Comparison of ENCODE assay signal across 17 cellular contexts in genomic region chr19:53660584-53660983, GRCh38. TPM values are rescaled to one million over a fixed set of nuclear protein-coding genes. Genes with fewer than 3 reads are reported as not detected.
"Had no signal": no experiment of that assay in that cellular context is flagged by ENCODE, and none has a peak within 500 bp of the region (broad histone marks: within the 10 kb centered on the region; RNA-seq: fewer than 3 reads in every experiment).

No MANE protein-coding gene starts in this region.

- H3K27me3 ChIP-seq: neutrophil, sigmoid colon, suprapubic skin had no signal

- H3K4me1 ChIP-seq: prostate gland, sigmoid colon had no signal

- H3K36me3 Mint-ChIP-seq: T-cell had no signal

- H3K27ac ChIP-seq: neutrophil, prostate gland, sigmoid colon, SK-N-MC, suprapubic skin had no signal

- H3K27me3 Mint-ChIP-seq: activated B cell treated with CpG ODN at 0.5 μM for 24 hours; activated naive CD4-positive, alpha-beta T cell treated with anti-CD3 and anti-CD28 coated beads, Interleukin-2, amount 50 U/mL, for 24 hours; activated T-cell treated with anti-CD3 and anti-CD28 coated beads, Interleukin-2, amount 50 U/mL, for 24 hours; dendritic cell treated with granulocyte-macrophage colony-stimulating factor and Interleukin-4, amounts not matched to agents 40 ng/mL and 50 ng/mL, for 4 days; T-cell had no signal

- H3K9me3 ChIP-seq: neutrophil, prostate gland, suprapubic skin had no signal

- H3K36me3 ChIP-seq: neutrophil, prostate gland, sigmoid colon, suprapubic skin had no signal

- DNase-seq: activated B cell treated with CpG ODN at 0.5 μM for 24 hours; activated effector memory CD4-positive, alpha-beta T cell treated with Interleukin-2 at 50 U/mL for 16 hours; activated T-cell treated with anti-CD3 and anti-CD28 coated beads, Interleukin-2, amount 50 U/mL, for 24 hours; left ventricle myocardium superior; sigmoid colon; stimulated activated CD4-positive, alpha-beta T cell treated with anti-CD3 and anti-CD28 coated beads, Interleukin-12 subunit alpha, Interleukin-12 subunit beta, amount 100 ng/mL, for 4 hours; stimulated activated CD4-positive, alpha-beta T cell treated with anti-CD3 and anti-CD28 coated beads, Interleukin-2, amount 100 ng/mL, for 48 hours; stimulated activated naive CD4-positive, alpha-beta T cell treated with Interleukin-2 at 50 U/mL for 16 hours; T-cell had no signal

- H3K4me1 Mint-ChIP-seq: activated B cell treated with CpG ODN at 0.5 μM for 24 hours; activated naive CD4-positive, alpha-beta T cell treated with anti-CD3 and anti-CD28 coated beads, Interleukin-2, amount 50 U/mL, for 24 hours; T-cell had no signal

- H3K4me3 ChIP-seq: prostate gland, sigmoid colon, SK-N-MC, suprapubic skin had no signal

- ATAC-seq: left ventricle myocardium superior, T-cell had no signal

- H3K4me3 Mint-ChIP-seq: activated B cell treated with CpG ODN at 0.5 μM for 24 hours; activated naive CD4-positive, alpha-beta T cell treated with anti-CD3 and anti-CD28 coated beads, Interleukin-2, amount 50 U/mL, for 24 hours; activated T-cell treated with anti-CD3 and anti-CD28 coated beads, Interleukin-2, amount 50 U/mL, for 24 hours; dendritic cell treated with granulocyte-macrophage colony-stimulating factor and Interleukin-4, amounts not matched to agents 40 ng/mL and 50 ng/mL, for 4 days; T-cell had no signal

- H3K27ac Mint-ChIP-seq: activated B cell treated with CpG ODN at 0.5 μM for 24 hours; activated naive CD4-positive, alpha-beta T cell treated with anti-CD3 and anti-CD28 coated beads, Interleukin-2, amount 50 U/mL, for 24 hours; activated T-cell treated with anti-CD3 and anti-CD28 coated beads, Interleukin-2, amount 50 U/mL, for 24 hours; dendritic cell treated with granulocyte-macrophage colony-stimulating factor and Interleukin-4, amounts not matched to agents 40 ng/mL and 50 ng/mL, for 4 days; T-cell had no signal

RNA-seq across cellular contexts. Expression of gene DPRX, which starts 28.8 kb away (rescaled TPM):
- total RNA-seq: activated B cell treated with CpG ODN at 0.5 μM for 24 hours, left ventricle myocardium superior, mesenteric fat pad, myocyte, prostate gland, sigmoid colon, suprapubic skin, T-cell had no signal
